ENCODE assay signal across 25 cellular contexts in the genomic region with DNA sequence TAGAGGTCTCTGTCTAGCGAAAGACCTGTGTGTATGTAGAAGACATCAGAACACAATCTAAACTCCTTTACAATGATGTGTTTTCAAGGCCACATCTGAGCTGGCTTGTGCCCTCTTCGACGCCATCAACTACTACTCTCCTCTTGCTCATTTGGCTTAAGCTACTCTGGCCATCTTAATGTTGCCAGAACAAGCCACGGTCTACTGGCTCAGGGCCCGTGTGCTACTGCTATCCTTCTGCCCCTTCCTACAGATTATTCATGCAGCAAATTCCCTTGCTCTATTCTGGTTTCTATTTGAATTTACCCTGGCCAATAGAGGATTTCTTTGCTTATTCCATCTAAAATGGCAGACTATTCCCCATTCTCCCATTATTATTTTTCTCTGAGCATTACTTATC.
"Had no signal": no experiment of that assay in that cellular context is flagged by ENCODE, and none has a peak within 500 bp of the region (broad histone marks: within the 10 kb centered on the region; RNA-seq: fewer than 3 reads in every experiment).

No MANE protein-coding gene starts in this region.

- DNase-seq: activated B cell treated with CpG ODN at 0.5 μM for 24 hours; activated CD4-positive, alpha-beta T cell treated with anti-CD3 and anti-CD28 coated beads for 36 hours; activated CD4-positive, alpha-beta T cell treated with anti-CD3 and anti-CD28 coated beads, Interleukin-2, amount 50 U/mL, for 4 hours; activated CD8-positive, alpha-beta memory T cell treated with anti-CD3 and anti-CD28 coated beads for 24 hours; activated CD8-positive, alpha-beta memory T cell treated with anti-CD3 and anti-CD28 coated beads, Interleukin-2, amount 50 U/mL, for 4 hours; activated effector memory CD4-positive, alpha-beta T cell treated with Interleukin-2 at 50 U/mL for 16 hours; activated naive CD4-positive, alpha-beta T cell treated with anti-CD3 and anti-CD28 coated beads, Interleukin-2, amount 10 ng/mL, durations not matched to agents 7 days and 5 days; activated T-cell treated with anti-CD3 and anti-CD28 coated beads, Interleukin-2, amount 50 U/mL, for 48 hours; effector CD4-positive, alpha-beta T cell; foreskin keratinocyte; immature natural killer cell; natural killer cell; psoas muscle; stimulated activated CD4-positive, alpha-beta T cell treated with anti-CD3 and anti-CD28 coated beads, Interleukin-12 subunit alpha, Interleukin-12 subunit beta, amount 100 ng/mL, for 4 hours; stimulated activated CD4-positive, alpha-beta T cell treated with anti-CD3 and anti-CD28 coated beads, Interleukin-4, amount 100 ng/mL, for 4 hours; stimulated activated naive CD8-positive, alpha-beta T cell treated with anti-CD3 and anti-CD28 coated beads, Interleukin-15, amount 100 ng/mL, for 72 hours had no signal

- FAIRE-seq: astrocyte, endometrium, urothelium cell line had no signal

- H3K27me3 ChIP-seq: cardiac muscle cell, foreskin keratinocyte, right atrium auricular region, suprapubic skin, tibial nerve had no signal

- H3K9me3 ChIP-seq: psoas muscle, right atrium auricular region, suprapubic skin, tibial nerve had no signal

- H3K4me1 ChIP-seq: psoas muscle, suprapubic skin, tibial nerve had no signal

- H3K27ac ChIP-seq: cardiac muscle cell, foreskin keratinocyte, psoas muscle, right atrium auricular region, suprapubic skin, tibial nerve had no signal

- H3K4me3 ChIP-seq: cardiac muscle cell, lung, psoas muscle, right atrium auricular region, suprapubic skin, tibial nerve had no signal

- ATAC-seq: activated CD4-positive, alpha-beta T cell treated with anti-CD3 and anti-CD28 coated beads for 36 hours; foreskin keratinocyte; left lobe of liver; natural killer cell; psoas muscle; stimulated activated naive CD8-positive, alpha-beta T cell treated with anti-CD3 and anti-CD28 coated beads, Interleukin-15, amount 100 ng/mL, for 72 hours had no signal
